ENCODE assay signal across 14 cellular contexts in genomic region chr9:116198344-116198743, GRCh38. TPM values are rescaled to one million over a fixed set of nuclear protein-coding genes. Genes with fewer than 3 reads are reported as not detected.
"Had no signal": no experiment of that assay in that cellular context is flagged by ENCODE, and none has a peak within 500 bp of the region (broad histone marks: within the 10 kb centered on the region; RNA-seq: fewer than 3 reads in every experiment).

No MANE protein-coding gene starts in this region.

- DNase-seq: activated CD4-positive, alpha-beta memory T cell treated with anti-CD3 and anti-CD28 coated beads for 36 hours; activated gamma-delta T cell; activated T-cell treated with anti-CD3 and anti-CD28 coated beads, Interleukin-2, amount 50 U/mL, for 4 hours; anterior cingulate cortex; effector CD8-positive, alpha-beta T cell; hypothalamus; left lung; ovary; retina; stimulated activated CD4-positive, alpha-beta T cell treated with anti-CD3 and anti-CD28 coated beads, Interleukin-15, amount 100 ng/mL, for 24 hours; stimulated activated CD4-positive, alpha-beta T cell treated with anti-CD3 and anti-CD28 coated beads, Interleukin-4, amount 100 ng/mL, for 4 hours; stimulated activated naive CD8-positive, alpha-beta T cell treated with anti-CD3 and anti-CD28 coated beads, Interleukin-15, amount 100 ng/mL, for 72 hours; testis had no signal

- H3K27ac ChIP-seq: coronary artery, left lung, ovary, testis had no signal

- H3K27me3 ChIP-seq: left lung, ovary, testis had no signal

- H3K4me1 ChIP-seq: left lung, testis had no signal

- ATAC-seq: activated T-cell treated with anti-CD3 and anti-CD28 coated beads, Interleukin-2, amount 50 U/mL, for 4 hours; left lung; stimulated activated naive CD8-positive, alpha-beta T cell treated with anti-CD3 and anti-CD28 coated beads, Interleukin-15, amount 100 ng/mL, for 72 hours had no signal

- H3K36me3 ChIP-seq: left lung, ovary had no signal

- H3K9me3 ChIP-seq: left lung, ovary, testis had no signal

- H3K4me3 ChIP-seq: coronary artery, left lung, ovary, testis had no signal

RNA-seq across cellular contexts. Expression of gene PAPPA, which starts 44.8 kb away (rescaled TPM):
- total RNA-seq: activated CD4-positive, alpha-beta memory T cell treated with anti-CD3 and anti-CD28 coated beads for 36 hours had no signal
